Comparison of ENCODE assay signal across 8 cellular contexts in genomic region chr12:54390668-54391551, GRCh38. TPM values are rescaled to one million over a fixed set of nuclear protein-coding genes. Genes with fewer than 3 reads are reported as not detected.
A peak's percentile ranks its signal among the peaks of the same experiment; 100 is the strongest.
DNase-seq lines count a peak whose midpoint lies in the region; ATAC-seq and TF ChIP-seq lines count a peak whose summit lies in the region.

No MANE protein-coding gene starts in this region.

- no peaks in the 10 kb centered on the region for H3K36me3 ChIP-seq in DOHH2 (ENCODE audit: control insufficient read depth, low read length)
- no peaks in the 10 kb centered on the region for H3K36me3 ChIP-seq in hepatocyte (replicated peaks; ENCODE audit: insufficient read depth, low read depth)

- H4K20me1 ChIP-seq in DOHH2 (ENCODE audit: control insufficient read depth, insufficient read depth, low read depth, low read length) (no peaks in the 10 kb centered on the region), hepatocyte (ENCODE audit: insufficient read depth, poor library complexity, severe bottlenecking) (no peaks in the 10 kb centered on the region)

- H3K4me3 ChIP-seq in DOHH2 (ENCODE audit: low read length) (peak overlapping the region; percentile 89), hepatocyte (peak overlapping the region; percentile 70)

- H3K4me2 ChIP-seq in DOHH2 (ENCODE audit: low read length): peak overlapping the region; percentile 98
- H3K4me2 ChIP-seq in hepatocyte: peak overlapping the region; percentile 86

- no peaks in the 10 kb centered on the region for H3K9me2 ChIP-seq in DOHH2 (replicated peaks; ENCODE audit: control insufficient read depth, low read length)
- H3K9me2 ChIP-seq in hepatocyte (replicated peaks; ENCODE audit: insufficient read depth): no peaks in the 10 kb centered on the region

- H3K9me3 ChIP-seq in DOHH2 (ENCODE audit: control insufficient read depth, insufficient read depth, low read length): no peaks in the 10 kb centered on the region
- no peaks in the 10 kb centered on the region for H3K9me3 ChIP-seq in hepatocyte (ENCODE audit: low read depth)

- H3K36me3 Mint-ChIP-seq in activated naive CD4-positive, alpha-beta T cell treated with anti-CD3 and anti-CD28 coated beads for 36 hours (ENCODE audit: low read depth): peaks cover 3% of the 10 kb centered on the region

- H3K4me1 Mint-ChIP-seq in activated naive CD4-positive, alpha-beta T cell treated with anti-CD3 and anti-CD28 coated beads for 36 hours (ENCODE audit: low read depth): peaks cover 28% of the 10 kb centered on the region

- H2AFZ ChIP-seq in hepatocyte: peak overlapping the region; percentile 97

- no peaks in the 10 kb centered on the region for H3K9me3 Mint-ChIP-seq in activated naive CD4-positive, alpha-beta T cell treated with anti-CD3 and anti-CD28 coated beads for 36 hours

- no peaks in the 10 kb centered on the region for H3K27me3 Mint-ChIP-seq in activated naive CD4-positive, alpha-beta T cell treated with anti-CD3 and anti-CD28 coated beads for 36 hours (ENCODE audit: low read depth)

- H3K4me3 Mint-ChIP-seq in activated naive CD4-positive, alpha-beta T cell treated with anti-CD3 and anti-CD28 coated beads for 36 hours: peak overlapping the region; percentile 55

- no peaks in the 10 kb centered on the region for H3F3A ChIP-seq in DOHH2 (ENCODE audit: control insufficient read depth, insufficient read depth)

- peaks cover 20% of the 10 kb centered on the region for H3K4me1 ChIP-seq in DOHH2 (ENCODE audit: control insufficient read depth, low read length)
- no peaks in the 10 kb centered on the region for H3K4me1 ChIP-seq in hepatocyte (ENCODE audit: insufficient read depth)

- intact Hi-C loops in activated naive CD4-positive, alpha-beta T cell treated with anti-CD3 and anti-CD28 coated beads for 36 hours (cut with micrococcal nuclease): no loop called here
- intact Hi-C loops in posterior vena cava (cut with DNase I): no loop called here

- no peaks in the 10 kb centered on the region for H3K79me2 ChIP-seq in DOHH2 (ENCODE audit: control insufficient read depth, low read length)
- no peaks in the 10 kb centered on the region for H3K79me2 ChIP-seq in hepatocyte

- TF ChIP-seq CTCF in DOHH2 (IDR thresholded peaks at IDR 0.05; ENCODE audit: low read depth, low read length, poor library complexity, severe bottlenecking) (peak; percentile 54), hepatocyte (IDR thresholded peaks at IDR 0.05; ENCODE audit: poor library complexity) (peak; percentile 28)

- H3K27ac Mint-ChIP-seq in activated naive CD4-positive, alpha-beta T cell treated with anti-CD3 and anti-CD28 coated beads for 36 hours: no peak overlapping the region

- DNase-seq in RPMI8226: peak; percentile 88
- DNase-seq in activated naive CD4-positive, alpha-beta T cell treated with anti-CD3 and anti-CD28 coated beads for 36 hours: peak; percentile 72
- DNase-seq in hepatocyte (ENCODE audit: low spot score): peak; percentile 84
- DNase-seq in stimulated activated CD4-positive, alpha-beta T cell treated with anti-CD3 and anti-CD28 coated beads, Interleukin-15, amount 100 ng/mL, for 48 hours (ENCODE audit: low read depth in 2 of 2): peak; percentile 39 to 66
- no peak for DNase-seq in SHP77 treated with DMSO at 0.1 percent for 48 hours (lab: John Stamatoyannopoulos, UW)
- no peak for DNase-seq in posterior vena cava (ENCODE audit: low spot score)

- H3K27me3 ChIP-seq in DOHH2 (ENCODE audit: control insufficient read depth, low read length) (no peaks in the 10 kb centered on the region), hepatocyte (no peaks in the 10 kb centered on the region)

- WGBS in hepatocyte (ENCODE audit: low lambda C conversion rate, missing lambda C conversion rate): 4% methylated on average over 25 of the region's 51 CpGs

- CTCF ChIA-PET in activated naive CD4-positive, alpha-beta T cell treated with anti-CD3 and anti-CD28 coated beads for 36 hours (lab: Charles Lee): interaction anchor here (0.6 to 3.3 kb wide), 6 partner anchors 9 to 85 kb away, joined by 3 to 21 read pairs (median 8); no protein-coding TSS in a partner anchor

- H3K27ac ChIP-seq in DOHH2 (ENCODE audit: low read depth, low read length) (no peak overlapping the region), hepatocyte (no peak overlapping the region)

- ATAC-seq in HG03139 (IDR thresholded peaks at IDR 0.05; ENCODE audit: unreplicated experiment): peak; percentile 55

RNA-seq across cellular contexts. Expression of gene ZNF385A, which starts 6.4 kb away (rescaled TPM):
- 1 to 10 TPM in 1 of 2 experiments, under 1 TPM in 1; 0.93 to 1.1 TPM for total RNA-seq in activated naive CD4-positive, alpha-beta T cell treated with anti-CD3 and anti-CD28 coated beads for 36 hours
- total RNA-seq in hepatocyte (2.2 and 5.6 TPM in 2 replicates), posterior vena cava (10 to 100 TPM; 19.3 to 23.2 TPM)
- polyA plus RNA-seq in hepatocyte: 4.2 and 4.6 TPM in 2 replicates

RNA-seq across cellular contexts. Expression of gene GPR84, which starts 26.6 kb away (rescaled TPM):
- total RNA-seq in activated naive CD4-positive, alpha-beta T cell treated with anti-CD3 and anti-CD28 coated beads for 36 hours: 1 to 10 TPM; 1.2 TPM
- total RNA-seq in hepatocyte (0.07 TPM in 1 of 2 replicates, not detected in the other), posterior vena cava (1 to 10 TPM; 1.6 to 2.5 TPM)
- not detected in 2 replicates for polyA plus RNA-seq in hepatocyte

RNA-seq across cellular contexts. Expression of gene ITGA5, which starts 28.2 kb away (rescaled TPM):
- 10 to 100 TPM; 17.9 to 18.4 TPM for total RNA-seq in activated naive CD4-positive, alpha-beta T cell treated with anti-CD3 and anti-CD28 coated beads for 36 hours
- total RNA-seq in hepatocyte (31.3 and 45.7 TPM in 2 replicates), posterior vena cava (1,000 to 10,000 TPM in 1 of 2 donors, 100 to 1,000 TPM in 1; 833 to 1,151 TPM)
- 53.6 and 57.2 TPM in 2 replicates for polyA plus RNA-seq in hepatocyte

Comparison
In these comparisons a context has a peak if more than half of its experiments do, and no peak if none do; other contexts are left out.
1. DNase-seq: peak in RPMI8226 (single experiment), activated naive CD4-positive, alpha-beta T cell treated with anti-CD3 and anti-CD28 coated beads for 36 hours (single experiment), hepatocyte (single experiment) and stimulated activated CD4-positive, alpha-beta T cell treated with anti-CD3 and anti-CD28 coated beads, Interleukin-15, amount 100 ng/mL, for 48 hours (2 of 2); none in SHP77 treated with DMSO at 0.1 percent for 48 hours (single experiment) and posterior vena cava (single experiment).
2. RNA of gene ITGA5, which starts 28.2 kb away (total RNA-seq): 833 to 1,151 TPM in posterior vena cava; 31.3 to 45.7 TPM in hepatocyte and 17.9 to 18.4 TPM in activated naive CD4-positive, alpha-beta T cell treated with anti-CD3 and anti-CD28 coated beads for 36 hours; every median in the first group is over 10 times any median in the second.